In genomic region chr1:229354226-229354625, GRCh38 we compare ENCODE assay signal across 22 cellular contexts.
"Had no signal": no experiment of that assay in that cellular context is flagged by ENCODE, and none has a peak within 500 bp of the region (broad histone marks: within the 10 kb centered on the region; RNA-seq: fewer than 3 reads in every experiment).

No MANE protein-coding gene starts in this region.

- H3K4me2 ChIP-seq: KMS-11, SK-N-SH had no signal

- FAIRE-seq: RCC 7860 had no signal

- DNase-seq: IMR-90, Kasumi-1, MM.1S, NCI-H1092 treated with DMSO at 0.1 percent for 48 hours, NCI-H1436, NCI-H187, NCI-H2029, NCI-H2081 treated with DMSO at 0.1 percent for 48 hours, NCI-H2171, NCI-H226, NCI-H446, NCI-H510A, NCI-H524 treated with DMSO at 0.1 percent for 48 hours, NCI-H69, NCI-H774, RPMI8226, SHP77, SK-N-SH, SW 1271, T-cell had no signal

- ATAC-seq: T-cell had no signal

- H3K27ac ChIP-seq: KMS-11 had no signal

- H3K9ac ChIP-seq: KMS-11, SK-N-SH had no signal
